ENCODE assay signal across 8 cellular contexts in the genomic region with DNA sequence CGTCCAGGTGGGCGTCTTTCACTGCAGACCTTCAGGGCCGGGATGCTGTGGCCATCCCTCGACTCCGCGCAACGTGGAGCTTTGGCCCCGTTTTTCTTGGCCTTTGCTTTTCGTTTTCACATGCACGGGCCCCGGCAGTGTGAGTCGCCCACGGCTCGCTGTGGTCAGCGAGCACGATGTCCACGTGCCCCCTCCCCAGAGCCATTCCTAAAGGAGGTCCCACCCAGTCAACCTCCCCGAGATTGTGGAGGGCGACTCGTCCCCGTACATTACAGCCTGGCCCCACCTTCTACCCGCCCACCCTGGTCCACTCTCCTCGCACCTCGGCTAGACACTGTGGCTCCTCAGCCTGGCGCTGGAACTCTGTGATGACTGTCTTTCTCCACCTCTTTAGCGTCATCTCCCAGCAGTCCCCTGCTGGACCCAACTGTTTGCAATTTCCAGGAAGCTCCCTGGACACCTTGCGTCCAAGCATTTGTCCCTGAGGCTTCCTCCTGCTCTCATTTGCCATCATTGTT. TPM values are rescaled to one million over a fixed set of nuclear protein-coding genes. Genes with fewer than 3 reads are reported as not detected.
DNase-seq lines count a peak whose midpoint lies in the region; ATAC-seq and TF ChIP-seq lines count a peak whose summit lies in the region.

No MANE protein-coding gene starts in this region.

- H3K9me3 ChIP-seq in right cardiac atrium (ENCODE audit: control insufficient read depth, low read length) (no peaks in the 10 kb centered on the region), sigmoid colon (no peaks in the 10 kb centered on the region)

- no peaks in the 10 kb centered on the region for H3K9me3 Mint-ChIP-seq in CD14-positive monocyte
- H3K9me3 Mint-ChIP-seq in activated T-cell treated with anti-CD3 and anti-CD28 coated beads, Interleukin-2, amount 50 U/mL, for 72 hours, result no peaks in the 10 kb centered on the region

- peak overlapping the region; percentile 86 to 95 for H3K4me3 Mint-ChIP-seq in CD14-positive monocyte
- peak overlapping the region; percentile 92 to 95 for H3K4me3 Mint-ChIP-seq in activated T-cell treated with anti-CD3 and anti-CD28 coated beads, Interleukin-2, amount 50 U/mL, for 72 hours

- no peak for TF ChIP-seq EP300 in sigmoid colon (IDR thresholded peaks at IDR 0.05)

- no peaks in the 10 kb centered on the region for H3K27me3 ChIP-seq in right cardiac atrium (ENCODE audit: control insufficient read depth, insufficient read depth)
- no peaks in the 10 kb centered on the region for H3K27me3 ChIP-seq in sigmoid colon

- peak overlapping the region; percentile 43 to 99 (median 95) for H3K27ac Mint-ChIP-seq in CD14-positive monocyte
- peak overlapping the region; percentile 88 for H3K27ac Mint-ChIP-seq in activated T-cell treated with anti-CD3 and anti-CD28 coated beads, Interleukin-2, amount 50 U/mL, for 72 hours

- H3K4me1 ChIP-seq in right cardiac atrium (ENCODE audit: control insufficient read depth, insufficient read depth, low read length) (no peaks in the 10 kb centered on the region), sigmoid colon (peaks cover 0 to 22% (median 21%) of the 10 kb centered on the region in 4 donors)

- peak overlapping the region; percentile 89 for H3K27ac ChIP-seq in right cardiac atrium (ENCODE audit: low read length)
- peak overlapping the region; percentile 89 to 93 (median 92) for H3K27ac ChIP-seq in sigmoid colon

- DNase-seq in CD14-positive monocyte (ENCODE audit: low spot score) (no peak), right cardiac atrium (peak in 1 of 3 donors; percentile 63), sigmoid colon (no peak), NCI-H2029 treated with DMSO at 0.1 percent for 48 hours (lab: John Stamatoyannopoulos, UW) (no peak)
- DNase-seq in activated T-cell treated with anti-CD3 and anti-CD28 coated beads, Interleukin-2, amount 50 U/mL, for 72 hours, result peak in 1 of 2 donors; percentile 18

- H3K4me1 Mint-ChIP-seq in CD14-positive monocyte, result peaks cover 17% of the 10 kb centered on the region
- peaks cover 33% of the 10 kb centered on the region for H3K4me1 Mint-ChIP-seq in activated T-cell treated with anti-CD3 and anti-CD28 coated beads, Interleukin-2, amount 50 U/mL, for 72 hours (ENCODE audit: low read depth)

- 2% methylated on average over 27 of the region's 27 CpGs for WGBS in right cardiac atrium
- WGBS in sigmoid colon, 2 donors, result 3% methylated on average over 27 of the region's 27 CpGs

- H3K36me3 ChIP-seq in sigmoid colon, result peaks cover 11 to 50% (median 18%) of the 10 kb centered on the region in 4 donors

- ATAC-seq in HG03039 (IDR thresholded peaks at IDR 0.05; ENCODE audit: unreplicated experiment) (peak; percentile 2), right cardiac atrium (peak; percentile 3 to 21), HG02642 (IDR thresholded peaks at IDR 0.05; ENCODE audit: poor library complexity, unreplicated experiment) (no peak), HG03095 (IDR thresholded peaks at IDR 0.05; ENCODE audit: unreplicated experiment) (no peak)
- ATAC-seq in activated T-cell treated with anti-CD3 and anti-CD28 coated beads, Interleukin-2, amount 50 U/mL, for 72 hours (replicated peaks in 1 of 2), result no peak

- H3K4me3 ChIP-seq in right cardiac atrium (ENCODE audit: low read length) (peak overlapping the region; percentile 64), sigmoid colon (peak overlapping the region; percentile 57 to 78 (median 66))

- intact Hi-C loops in CD14-positive monocyte (cut with micrococcal nuclease) (no loop called here), right cardiac atrium (cut with DNase I) (no loop called here), sigmoid colon (cut with DNase I) (no loop called here)

- peaks cover 2 to 6% (median 2%) of the 10 kb centered on the region in 3 donors for H3K27me3 Mint-ChIP-seq in CD14-positive monocyte (ENCODE audit: low read depth in 3 of 3)
- H3K27me3 Mint-ChIP-seq in activated T-cell treated with anti-CD3 and anti-CD28 coated beads, Interleukin-2, amount 50 U/mL, for 72 hours (ENCODE audit: low read depth), result no peaks in the 10 kb centered on the region

- H3K36me3 Mint-ChIP-seq in CD14-positive monocyte, result peaks cover 21 to 27% of the 10 kb centered on the region in 2 donors
- H3K36me3 Mint-ChIP-seq in activated T-cell treated with anti-CD3 and anti-CD28 coated beads, Interleukin-2, amount 50 U/mL, for 72 hours (ENCODE audit: insufficient read depth in 2 of 2), result peaks cover 3% of the 10 kb centered on the region in 2 donors

- TF ChIP-seq POLR2A in sigmoid colon (IDR thresholded peaks at IDR 0.05), result no peak

- TF ChIP-seq CTCF in CD14-positive monocyte (IDR thresholded peaks at IDR 0.05), result no peak
- TF ChIP-seq CTCF in sigmoid colon (IDR thresholded peaks at IDR 0.05), result no peak

RNA-seq across cellular contexts. Expression of a gene that starts 0.4 kb away (rescaled TPM):
- polyA plus RNA-seq in CD14-positive monocyte, result 1 to 10 TPM; 2.0 to 2.2 TPM
- total RNA-seq in activated T-cell treated with anti-CD3 and anti-CD28 coated beads, Interleukin-2, amount 50 U/mL, for 72 hours, result 1 to 10 TPM; 8.5 TPM
- total RNA-seq in right cardiac atrium, result 1 to 10 TPM; 4.8 to 7.6 (median 5.7) TPM
- polyA plus RNA-seq in right cardiac atrium, result 6.4 TPM
- total RNA-seq in sigmoid colon, result 10 to 100 TPM; 10.7 to 20.8 (median 16.5) TPM
- polyA plus RNA-seq in sigmoid colon, result 10 to 100 TPM in 1 of 3 donors, 1 to 10 TPM in 2; 4.4 to 11.4 (median 5.4) TPM

RNA-seq across cellular contexts. Expression of a gene that starts 9.7 kb away (rescaled TPM):
- polyA plus RNA-seq in CD14-positive monocyte (1 to 10 TPM; 4.1 to 5.3 TPM), right cardiac atrium (3.3 TPM), sigmoid colon (1 to 10 TPM; 3.6 to 8.8 (median 4.6) TPM)
- total RNA-seq in activated T-cell treated with anti-CD3 and anti-CD28 coated beads, Interleukin-2, amount 50 U/mL, for 72 hours, result 1 to 10 TPM; 8.2 to 8.4 TPM
- total RNA-seq in right cardiac atrium (1 to 10 TPM; 5.2 to 7.4 (median 6.9) TPM), sigmoid colon (10 to 100 TPM; 10.5 to 16.4 (median 14.0) TPM)

RNA-seq across cellular contexts. Expression of a gene that starts 25.1 kb away (rescaled TPM):
- under 1 TPM; 0.46 to 0.82 TPM for polyA plus RNA-seq in CD14-positive monocyte
- 1 to 10 TPM; 7.7 TPM for total RNA-seq in activated T-cell treated with anti-CD3 and anti-CD28 coated beads, Interleukin-2, amount 50 U/mL, for 72 hours
- 1 to 10 TPM; 2.7 to 4.8 (median 3.7) TPM for total RNA-seq in right cardiac atrium
- polyA plus RNA-seq in right cardiac atrium, result 1.9 TPM
- 1 to 10 TPM; 5.4 to 9.7 (median 6.1) TPM for total RNA-seq in sigmoid colon
- polyA plus RNA-seq in sigmoid colon, result 1 to 10 TPM in 2 of 3 donors, under 1 TPM in 1; 0.60 to 5.3 (median 2.1) TPM

RNA-seq across cellular contexts. Expression of a gene that starts 35.2 kb away (rescaled TPM):
- polyA plus RNA-seq in CD14-positive monocyte, result 1 to 10 TPM; 2.8 to 2.9 TPM
- 10 to 100 TPM; 12.8 to 17.7 TPM for total RNA-seq in activated T-cell treated with anti-CD3 and anti-CD28 coated beads, Interleukin-2, amount 50 U/mL, for 72 hours
- total RNA-seq in right cardiac atrium, result 1 to 10 TPM; 5.3 to 8.1 (median 7.5) TPM
- polyA plus RNA-seq in right cardiac atrium, result 7.6 TPM
- 10 to 100 TPM in 1 of 4 donors, 1 to 10 TPM in 3; 4.2 to 13.5 (median 8.7) TPM for total RNA-seq in sigmoid colon
- 10 to 100 TPM in 1 of 3 donors, 1 to 10 TPM in 2; 2.3 to 22.9 (median 6.0) TPM for polyA plus RNA-seq in sigmoid colon

RNA-seq across cellular contexts. Expression of a gene that starts 36.6 kb away (rescaled TPM):
- under 1 TPM; 0.40 to 0.92 TPM for polyA plus RNA-seq in CD14-positive monocyte
- 1 to 10 TPM; 2.6 to 3.5 TPM for total RNA-seq in activated T-cell treated with anti-CD3 and anti-CD28 coated beads, Interleukin-2, amount 50 U/mL, for 72 hours
- 1 to 10 TPM; 6.4 to 7.5 (median 6.8) TPM for total RNA-seq in right cardiac atrium
- 2.4 TPM for polyA plus RNA-seq in right cardiac atrium
- 10 to 100 TPM in 1 of 4 donors, 1 to 10 TPM in 3; 5.3 to 12.2 (median 6.4) TPM for total RNA-seq in sigmoid colon
- 1 to 10 TPM in 1 of 3 donors, under 1 TPM in 1, not detected in 1; 0.60 to 1.7 TPM for polyA plus RNA-seq in sigmoid colon

Comparison
In these comparisons a context has a peak if more than half of its experiments do, and no peak if none do; other contexts are left out.
1. ATAC-seq: peak in HG03039 (single experiment) and right cardiac atrium (2 of 2); none in activated T-cell treated with anti-CD3 and anti-CD28 coated beads, Interleukin-2, amount 50 U/mL, for 72 hours (0 of 2), HG02642 (single experiment) and HG03095 (single experiment).